In the genomic region with DNA sequence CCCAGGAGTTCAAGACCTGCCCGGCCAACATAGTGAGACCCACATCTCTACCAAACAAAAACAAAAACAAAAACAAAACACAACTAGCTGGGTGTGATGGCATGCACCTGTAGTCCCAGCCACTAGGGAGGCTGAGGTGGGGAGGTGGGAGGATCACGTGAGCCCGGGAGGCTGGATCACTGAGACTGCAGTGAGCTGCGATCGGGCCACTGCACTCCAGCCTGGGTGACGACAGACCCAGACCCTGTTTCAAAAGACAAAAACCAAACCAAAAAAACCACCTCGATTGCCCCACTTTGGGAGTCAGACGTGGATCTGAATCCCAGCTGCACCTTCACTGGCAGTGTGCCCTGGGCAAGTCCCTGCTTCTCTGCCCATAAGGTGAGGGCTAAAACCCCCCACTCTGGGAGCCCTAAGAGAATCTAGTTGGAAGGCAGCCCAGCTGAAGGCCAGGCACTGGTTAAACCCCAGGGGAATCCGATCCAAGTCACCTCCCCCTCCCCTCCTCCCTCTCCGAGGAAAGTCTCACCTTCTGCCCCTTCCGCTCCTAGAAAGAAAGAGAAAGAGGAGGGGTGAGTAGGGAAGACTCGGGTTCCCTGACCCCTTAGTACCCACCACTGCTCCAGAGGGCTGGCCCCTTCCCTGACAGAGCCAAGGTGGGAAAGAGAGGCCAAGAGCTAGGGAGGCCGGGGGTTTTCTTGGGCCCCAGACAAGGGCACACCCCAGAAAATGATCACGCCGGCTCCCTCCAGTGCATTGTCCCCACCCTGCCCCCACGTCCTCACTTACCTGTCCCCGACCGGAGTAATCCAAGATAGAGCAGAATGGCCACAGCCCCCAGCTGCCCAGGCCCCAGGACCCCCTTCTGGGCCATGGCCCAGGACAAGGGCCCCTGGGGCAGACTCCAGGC, we compare ENCODE assay signal across 10 cellular contexts. TPM values are rescaled to one million over a fixed set of nuclear protein-coding genes. Genes with fewer than 3 reads are reported as not detected.
A peak's percentile ranks its signal among the peaks of the same experiment; 100 is the strongest.
DNase-seq lines count a peak whose midpoint lies in the region; ATAC-seq and TF ChIP-seq lines count a peak whose summit lies in the region.
"Had no signal": no experiment of that assay in that cellular context is flagged by ENCODE, and none has a peak within 500 bp of the region (broad histone marks: within the 10 kb centered on the region; RNA-seq: fewer than 3 reads in every experiment).

No MANE protein-coding gene starts in this region.

- no peak for TF ChIP-seq EP300 in upper lobe of left lung (IDR thresholded peaks at IDR 0.05)

- peaks cover 0 to 29% (median 27%) of the 10 kb centered on the region in 4 donors for H3K36me3 ChIP-seq in upper lobe of left lung

- intact Hi-C loops in left colon (cut with DNase I, micrococcal nuclease) (no loop called here), posterior vena cava (cut with DNase I) (loop anchor here in 1 of 2 donors (5.0 kb wide), 2 partner anchors 577 to 1388 kb away; a partner anchor contains a TSS)

- peak overlapping the region; percentile 81 to 91 (median 88) for H3K27ac ChIP-seq in upper lobe of left lung
- H3K27ac ChIP-seq: coronary artery had no signal

- no peaks in the 10 kb centered on the region for H3K27me3 ChIP-seq in upper lobe of left lung

- peak overlapping the region in 3 of 4 donors; percentile 53 to 62 (median 54) for H3K4me3 ChIP-seq in upper lobe of left lung
- H3K4me3 ChIP-seq: coronary artery had no signal

- peak; percentile 40 for ATAC-seq in left colon
- peak; percentile 25 to 61 for ATAC-seq in upper lobe of left lung (ENCODE audit: low FRiP score in 2 of 2)
- ATAC-seq in GM18517 (IDR thresholded peaks at IDR 0.05; ENCODE audit: unreplicated experiment) = no peak

- peaks cover 14 to 71% (median 36%) of the 10 kb centered on the region in 4 donors for H3K4me1 ChIP-seq in upper lobe of left lung

- no peaks in the 10 kb centered on the region for H3K9me3 ChIP-seq in upper lobe of left lung

- TF ChIP-seq POLR2A in upper lobe of left lung (IDR thresholded peaks at IDR 0.05) = peak in 2 of 4 donors; percentile 54 to 67

- DNase-seq in NCI-H526 (lab: John Stamatoyannopoulos, UW) = peak; percentile 21 to 41
- DNase-seq in NCI-H526 treated with DMSO at 0.1 percent for 48 hours (lab: John Stamatoyannopoulos, UW) = no peak
- peak; percentile 66 for DNase-seq in SKM-1 (lab: John Stamatoyannopoulos, UW; ENCODE audit: unreplicated experiment)
- DNase-seq in left colon = peak; percentile 73 to 80
- peak in 1 of 2 donors; percentile 82 for DNase-seq in upper lobe of left lung
- DNase-seq in posterior vena cava (ENCODE audit: low spot score) = no peak
- no peak for DNase-seq in activated CD4-positive, alpha-beta T cell treated with anti-CD3 and anti-CD28 coated beads, Interleukin-2, amount 50 U/mL, for 48 hours
- DNase-seq: stimulated activated naive CD4-positive, alpha-beta T cell treated with Interleukin-2 at 50 U/mL for 16 hours had no signal

- WGBS in upper lobe of left lung, 2 donors = 20 to 28% methylated on average over 9 to 17 of the region's 18 CpGs

- TF ChIP-seq CTCF in upper lobe of left lung (IDR thresholded peaks at IDR 0.05) = peak in 3 of 6 experiments; percentile 17 to 55 (median 20)

RNA-seq across cellular contexts. Expression of a gene that starts 0.6 kb away (rescaled TPM):
- total RNA-seq in left colon = 100 to 1,000 TPM; 409 to 428 TPM
- 100 to 1,000 TPM in 3 of 6 donors, 10 to 100 TPM in 3; 59.7 to 155 (median 109) TPM for total RNA-seq in upper lobe of left lung
- under 1 TPM in 1 of 2 donors, not detected in 1; 0.23 TPM for total RNA-seq in posterior vena cava

RNA-seq across cellular contexts. Expression of a gene that starts 15.0 kb away (rescaled TPM):
- total RNA-seq in left colon (1 to 10 TPM; 8.1 to 9.7 TPM), upper lobe of left lung (10 to 100 TPM in 2 of 6 donors, 1 to 10 TPM in 4; 1.4 to 61.8 (median 5.6) TPM), posterior vena cava (1 to 10 TPM; 2.9 to 5.2 TPM)

RNA-seq across cellular contexts. Expression of a gene that starts 17.4 kb away (rescaled TPM):
- total RNA-seq in left colon (10 to 100 TPM; 61.6 to 76.0 TPM), upper lobe of left lung (100 to 1,000 TPM in 1 of 6 donors, 10 to 100 TPM in 5; 73.9 to 144 (median 83.6) TPM), posterior vena cava (10 to 100 TPM; 49.9 to 51.3 TPM)

RNA-seq across cellular contexts. Expression of a gene that starts 26.7 kb away (rescaled TPM):
- 10 to 100 TPM; 34.6 to 36.3 TPM for total RNA-seq in left colon
- total RNA-seq in upper lobe of left lung = 10 to 100 TPM; 23.2 to 64.4 (median 39.3) TPM
- 10 to 100 TPM; 29.8 to 30.6 TPM for total RNA-seq in posterior vena cava

RNA-seq across cellular contexts. Expression of a gene that starts 40.3 kb away (rescaled TPM):
- total RNA-seq in left colon (10 to 100 TPM; 28.7 to 40.5 TPM), upper lobe of left lung (100 to 1,000 TPM in 1 of 6 donors, 10 to 100 TPM in 5; 37.7 to 105 (median 61.4) TPM), posterior vena cava (100 to 1,000 TPM in 1 of 2 donors, 10 to 100 TPM in 1; 77.8 to 113 TPM)

Comparison
In these comparisons a context has a peak if more than half of its experiments do, and no peak if none do; other contexts are left out.
1. DNase-seq: peak in NCI-H526 (2 of 2), SKM-1 (single experiment) and left colon (2 of 2); none in NCI-H526 treated with DMSO at 0.1 percent for 48 hours (single experiment), posterior vena cava (single experiment) and activated CD4-positive, alpha-beta T cell treated with anti-CD3 and anti-CD28 coated beads, Interleukin-2, amount 50 U/mL, for 48 hours (0 of 2).
2. RNA of a gene that starts 0.6 kb away (total RNA-seq): 409 to 428 TPM in left colon and 59.7 to 155 TPM in upper lobe of left lung; 0.23 TPM in posterior vena cava; every median in the first group is over 10 times any median in the second.